13 cellular contexts compared by ENCODE assay signal in the genomic region with DNA sequence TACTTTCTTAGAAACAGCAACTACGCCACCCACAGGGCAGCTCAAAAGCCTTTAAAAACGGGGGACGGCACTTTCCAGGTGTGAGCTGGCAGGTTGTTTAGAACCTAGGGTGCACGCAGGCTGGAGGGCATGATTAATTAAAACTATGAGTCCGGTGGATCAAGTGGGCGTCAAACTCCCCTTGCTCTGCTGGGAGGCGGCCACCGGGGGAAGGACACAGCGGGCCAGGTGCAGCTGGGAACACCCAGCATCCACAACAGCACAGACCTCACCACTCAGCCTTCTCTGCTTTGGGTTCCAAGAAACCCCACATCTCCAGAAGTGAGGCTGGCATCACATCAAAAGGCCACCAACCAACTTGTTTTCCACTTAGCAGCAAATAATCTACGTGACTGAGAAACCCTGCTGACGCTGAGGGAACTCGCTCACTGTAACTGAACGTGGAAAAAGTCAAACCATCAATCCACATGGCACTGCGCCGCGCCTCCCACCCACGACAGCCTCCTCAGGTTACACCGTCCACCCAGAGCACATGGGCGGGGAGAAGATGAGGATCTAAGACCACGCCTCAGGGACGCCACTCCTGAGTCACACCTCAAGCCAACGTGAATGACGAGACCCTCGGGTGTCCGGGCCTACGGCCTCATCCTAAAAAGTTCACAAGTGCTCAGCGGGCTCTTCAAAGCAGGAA.
DNase-seq lines count a peak whose midpoint lies in the region; ATAC-seq and TF ChIP-seq lines count a peak whose summit lies in the region.
"Had no signal": no experiment of that assay in that cellular context is flagged by ENCODE, and none has a peak within 500 bp of the region (broad histone marks: within the 10 kb centered on the region; RNA-seq: fewer than 3 reads in every experiment).

No MANE protein-coding gene starts in this region.

- peaks cover 37% of the 10 kb centered on the region for H3K4me1 Mint-ChIP-seq in T-helper 1 cell treated with Interleukin-12 subunit alpha and Interleukin-12 subunit beta and Interleukin-4 antibody, amounts not matched to agents 30 μg/mL and 1 μg/mL, for 36 hours (ENCODE audit: low read depth)

- peaks cover 12% of the 10 kb centered on the region for H3K27me3 Mint-ChIP-seq in T-helper 1 cell treated with Interleukin-12 subunit alpha and Interleukin-12 subunit beta and Interleukin-4 antibody, amounts not matched to agents 30 μg/mL and 1 μg/mL, for 36 hours (ENCODE audit: low read depth)
- H3K27me3 Mint-ChIP-seq: activated B cell treated with CpG ODN at 0.5 μM for 24 hours had no signal

- peak; percentile 30 for DNase-seq in COLO668 (lab: John Stamatoyannopoulos, UW; ENCODE audit: unreplicated experiment)
- DNase-seq in activated naive CD4-positive, alpha-beta T cell treated with anti-CD3 and anti-CD28 coated beads, Interleukin-2, amount 50 U/mL, for 72 hours (ENCODE audit: low spot score in 2 of 2), result peak in 1 of 2 donors; percentile 48
- DNase-seq in stimulated activated CD4-positive, alpha-beta T cell treated with anti-CD3 and anti-CD28 coated beads, Interleukin-15, amount 100 ng/mL, for 24 hours, result peak; percentile 74
- no peak for DNase-seq in GM10248 (ENCODE audit: extremely low spot score)
- no peak for DNase-seq in medulla oblongata (ENCODE audit: extremely low spot score)
- no peak for DNase-seq in NOMO-1 treated with DMSO at 0.1 percent for 48 hours (lab: John Stamatoyannopoulos, UW; ENCODE audit: unreplicated experiment)
- DNase-seq: activated B cell treated with CpG ODN at 0.5 μM for 24 hours, C1 segment of cervical spinal cord, HFFc6, MG63, NCI-H345 had no signal

- peak; percentile 47 for ATAC-seq in activated naive CD4-positive, alpha-beta T cell treated with anti-CD3 and anti-CD28 coated beads, Interleukin-2, amount 50 U/mL, for 72 hours
- ATAC-seq in GM19467 (IDR thresholded peaks at IDR 0.05; ENCODE audit: unreplicated experiment), result no peak

- CTCF ChIA-PET in GM10248 (lab: Yijun Ruan, JAX), result interaction anchor here (1.1 to 2.2 kb wide), 2 partner anchors 22 to 295 kb away, joined by 3 to 6 read pairs; no protein-coding TSS in a partner anchor

- H3K4me3 Mint-ChIP-seq in T-helper 1 cell treated with Interleukin-12 subunit alpha and Interleukin-12 subunit beta and Interleukin-4 antibody, amounts not matched to agents 30 μg/mL and 1 μg/mL, for 36 hours, result peak overlapping the region; percentile 36
- H3K4me3 Mint-ChIP-seq: activated B cell treated with CpG ODN at 0.5 μM for 24 hours, HFFc6 had no signal

- H3K36me3 Mint-ChIP-seq in T-helper 1 cell treated with Interleukin-12 subunit alpha and Interleukin-12 subunit beta and Interleukin-4 antibody, amounts not matched to agents 30 μg/mL and 1 μg/mL, for 36 hours (ENCODE audit: low read depth), result peaks cover 11% of the 10 kb centered on the region
- peaks cover 8 to 24% of the 10 kb centered on the region in 2 donors for H3K36me3 Mint-ChIP-seq in activated naive CD4-positive, alpha-beta T cell treated with anti-CD3 and anti-CD28 coated beads, Interleukin-2, amount 50 U/mL, for 72 hours

- no peak overlapping the region for H3K27ac Mint-ChIP-seq in T-helper 1 cell treated with Interleukin-12 subunit alpha and Interleukin-12 subunit beta and Interleukin-4 antibody, amounts not matched to agents 30 μg/mL and 1 μg/mL, for 36 hours
- H3K27ac Mint-ChIP-seq in activated naive CD4-positive, alpha-beta T cell treated with anti-CD3 and anti-CD28 coated beads, Interleukin-2, amount 50 U/mL, for 72 hours, result peak overlapping the region; percentile 61 to 87
- H3K27ac Mint-ChIP-seq: activated B cell treated with CpG ODN at 0.5 μM for 24 hours, HFFc6 had no signal

- POLR2A ChIA-PET in GM10248 (lab: Yijun Ruan, JAX), result no interaction called here

- no peak for TF ChIP-seq CTCF in GM10248 (IDR thresholded peaks at IDR 0.05; ENCODE audit: control extremely low read depth, extremely low read depth, low read depth, missing control alignments)

- peaks cover 15% of the 10 kb centered on the region for H3K9me3 Mint-ChIP-seq in T-helper 1 cell treated with Interleukin-12 subunit alpha and Interleukin-12 subunit beta and Interleukin-4 antibody, amounts not matched to agents 30 μg/mL and 1 μg/mL, for 36 hours
- H3K9me3 Mint-ChIP-seq in activated naive CD4-positive, alpha-beta T cell treated with anti-CD3 and anti-CD28 coated beads, Interleukin-2, amount 50 U/mL, for 72 hours, result peaks cover 6 to 11% of the 10 kb centered on the region in 2 donors
- H3K9me3 Mint-ChIP-seq: activated B cell treated with CpG ODN at 0.5 μM for 24 hours, HFFc6 had no signal

Comparison
In these comparisons a context has a peak if more than half of its experiments do, and no peak if none do; other contexts are left out.
1. DNase-seq: peak in COLO668 (single experiment) and stimulated activated CD4-positive, alpha-beta T cell treated with anti-CD3 and anti-CD28 coated beads, Interleukin-15, amount 100 ng/mL, for 24 hours (single experiment); none in GM10248 (single experiment), medulla oblongata (single experiment) and NOMO-1 treated with DMSO at 0.1 percent for 48 hours (single experiment).